In genomic region chr2:68110102-68110501, GRCh38 we compare ENCODE assay signal across 11 cellular contexts. TPM values are rescaled to one million over a fixed set of nuclear protein-coding genes. Genes with fewer than 3 reads are reported as not detected.
DNase-seq lines count a peak whose midpoint lies in the region; ATAC-seq, FAIRE-seq and TF ChIP-seq lines count a peak whose summit lies in the region.
"Had no signal": no experiment of that assay in that cellular context is flagged by ENCODE, and none has a peak within 500 bp of the region (broad histone marks: within the 10 kb centered on the region; RNA-seq: fewer than 3 reads in every experiment).

No MANE protein-coding gene starts in this region.

- H3K4me1 Mint-ChIP-seq in activated B cell treated with CpG ODN at 0.5 μM for 24 hours = peaks cover 4% of the 10 kb centered on the region
- H3K4me1 Mint-ChIP-seq in stimulated activated effector memory CD8-positive, alpha-beta T cell treated with anti-CD3 and anti-CD28 coated beads, Interleukin-12 subunit alpha, Interleukin-12 subunit beta, amount 100 ng/mL, for 72 hours = no peaks in the 10 kb centered on the region

- H3K27me3 Mint-ChIP-seq in activated B cell treated with CpG ODN at 0.5 μM for 24 hours = no peaks in the 10 kb centered on the region

- H3K4me1 ChIP-seq in heart right ventricle = no peaks in the 10 kb centered on the region

- peaks cover 16% of the 10 kb centered on the region for H3K9me3 Mint-ChIP-seq in activated B cell treated with CpG ODN at 0.5 μM for 24 hours
- peaks cover 12% of the 10 kb centered on the region for H3K9me3 Mint-ChIP-seq in stimulated activated effector memory CD8-positive, alpha-beta T cell treated with anti-CD3 and anti-CD28 coated beads, Interleukin-12 subunit alpha, Interleukin-12 subunit beta, amount 100 ng/mL, for 72 hours

- 61 to 72% methylated on average over 3 of the region's 3 CpGs for WGBS in heart right ventricle, 2 donors

- peak; percentile 26 for FAIRE-seq in GM18507 (lab: Jason Lieb, UNC)
- FAIRE-seq: bronchial epithelial cell had no signal

- H3K27me3 ChIP-seq in HL-60 (ENCODE audit: insufficient read depth, poor library complexity, severe bottlenecking) = no peaks in the 10 kb centered on the region
- H3K27me3 ChIP-seq in heart right ventricle = no peaks in the 10 kb centered on the region

- no peak overlapping the region for H3K27ac Mint-ChIP-seq in activated B cell treated with CpG ODN at 0.5 μM for 24 hours
- H3K27ac Mint-ChIP-seq in stimulated activated effector memory CD8-positive, alpha-beta T cell treated with anti-CD3 and anti-CD28 coated beads, Interleukin-12 subunit alpha, Interleukin-12 subunit beta, amount 100 ng/mL, for 72 hours = no peak overlapping the region
- H3K27ac Mint-ChIP-seq: progenitor cell of endocrine pancreas had no signal

- H3K36me3 ChIP-seq in heart right ventricle = peaks cover 0 to 9% (median 0%) of the 10 kb centered on the region in 9 donors

- DNase-seq in GM18507 (ENCODE audit: extremely low spot score, insufficient read length, low read depth) (no peak), HL-60 (ENCODE audit: low read depth in 1 of 2, low spot score in 1 of 2) (peak; percentile 29 to 51), activated B cell treated with CpG ODN at 0.5 μM for 24 hours (no peak), GM19240 (ENCODE audit: insufficient read length, low spot score) (no peak), heart right ventricle (no peak), NK-92 (lab: John Stamatoyannopoulos, UW; ENCODE audit: unreplicated experiment) (no peak)
- DNase-seq in stimulated activated effector memory CD8-positive, alpha-beta T cell treated with anti-CD3 and anti-CD28 coated beads, Interleukin-12 subunit alpha, Interleukin-12 subunit beta, amount 100 ng/mL, for 72 hours (ENCODE audit: low spot score in 2 of 2) = no peak
- DNase-seq: DMS79 had no signal

- peaks cover 11% of the 10 kb centered on the region for H3K36me3 Mint-ChIP-seq in activated B cell treated with CpG ODN at 0.5 μM for 24 hours (ENCODE audit: low read depth)
- H3K36me3 Mint-ChIP-seq in stimulated activated effector memory CD8-positive, alpha-beta T cell treated with anti-CD3 and anti-CD28 coated beads, Interleukin-12 subunit alpha, Interleukin-12 subunit beta, amount 100 ng/mL, for 72 hours = no peaks in the 10 kb centered on the region

- intact Hi-C loops in activated B cell treated with CpG ODN at 0.5 μM for 24 hours (cut with micrococcal nuclease) = no loop called here
- intact Hi-C loops in heart right ventricle (cut with DNase I) = no loop called here

- POLR2A ChIA-PET in activated B cell treated with CpG ODN at 0.5 μM for 24 hours (lab: Charles Lee) = no interaction called here

- TF ChIP-seq CTCF in HL-60 (IDR thresholded peaks at IDR 0.05; ENCODE audit: insufficient read depth, low read length) = peak; percentile 2
- no peak for TF ChIP-seq CTCF in activated B cell treated with CpG ODN at 0.5 μM for 24 hours (IDR thresholded peaks at IDR 0.05)
- TF ChIP-seq CTCF in heart right ventricle (IDR thresholded peaks at IDR 0.05) = no peak

- H3K4me3 Mint-ChIP-seq in activated B cell treated with CpG ODN at 0.5 μM for 24 hours = no peak overlapping the region
- H3K4me3 Mint-ChIP-seq in stimulated activated effector memory CD8-positive, alpha-beta T cell treated with anti-CD3 and anti-CD28 coated beads, Interleukin-12 subunit alpha, Interleukin-12 subunit beta, amount 100 ng/mL, for 72 hours = no peak overlapping the region

- H3K27ac ChIP-seq in HL-60 (replicated peaks) (no peak overlapping the region), heart right ventricle (no peak overlapping the region)

- peaks cover 0 to 14% (median 0%) of the 10 kb centered on the region in 11 donors for H3K9me3 ChIP-seq in heart right ventricle

- H3K4me3 ChIP-seq in HL-60 (replicated peaks; ENCODE audit: insufficient read depth, low read length) (no peak overlapping the region), heart right ventricle (no peak overlapping the region)

- CTCF ChIA-PET in activated B cell treated with CpG ODN at 0.5 μM for 24 hours (lab: Charles Lee) = interaction anchor here (0.7 kb wide), 1 partner anchor 47 kb away, joined by 3 read pairs; no protein-coding TSS in a partner anchor

- peak; percentile 79 for ATAC-seq in GM21619 (IDR thresholded peaks at IDR 0.05; ENCODE audit: unreplicated experiment)
- peak; percentile 28 for ATAC-seq in activated B cell treated with CpG ODN at 0.5 μM for 24 hours (ENCODE audit: low read depth)
- no peak for ATAC-seq in stimulated activated effector memory CD8-positive, alpha-beta T cell treated with anti-CD3 and anti-CD28 coated beads, Interleukin-12 subunit alpha, Interleukin-12 subunit beta, amount 100 ng/mL, for 72 hours
- no peak for ATAC-seq in heart right ventricle

RNA-seq across cellular contexts. Expression of gene C1D, which starts 47.3 kb away (rescaled TPM):
- total RNA-seq in activated B cell treated with CpG ODN at 0.5 μM for 24 hours (21.5 and 25.2 TPM in 2 replicates), heart right ventricle (10 to 100 TPM; 11.6 to 22.1 (median 14.5) TPM)
- polyA plus RNA-seq in heart right ventricle = 10 to 100 TPM in 1 of 2 donors, 1 to 10 TPM in 1; 7.4 to 25.2 TPM

RNA-seq across cellular contexts. Expression of gene PNO1, which starts 47.6 kb away (rescaled TPM):
- total RNA-seq in activated B cell treated with CpG ODN at 0.5 μM for 24 hours (22.1 and 24.9 TPM in 2 replicates), heart right ventricle (10 to 100 TPM in 2 of 10 donors, 1 to 10 TPM in 8; 5.7 to 13.2 (median 8.6) TPM)
- polyA plus RNA-seq in heart right ventricle = 10 to 100 TPM in 1 of 2 donors, 1 to 10 TPM in 1; 4.4 to 13.5 TPM

Comparison
In these comparisons a context has a peak if more than half of its experiments do, and no peak if none do; other contexts are left out.
1. DNase-seq: peak in HL-60 (2 of 2); none in GM18507 (single experiment), activated B cell treated with CpG ODN at 0.5 μM for 24 hours (single experiment), GM19240 (single experiment), stimulated activated effector memory CD8-positive, alpha-beta T cell treated with anti-CD3 and anti-CD28 coated beads, Interleukin-12 subunit alpha, Interleukin-12 subunit beta, amount 100 ng/mL, for 72 hours (0 of 2), heart right ventricle (0 of 2) and NK-92 (single experiment).
2. ATAC-seq: peak in GM21619 (single experiment) and activated B cell treated with CpG ODN at 0.5 μM for 24 hours (single experiment); none in stimulated activated effector memory CD8-positive, alpha-beta T cell treated with anti-CD3 and anti-CD28 coated beads, Interleukin-12 subunit alpha, Interleukin-12 subunit beta, amount 100 ng/mL, for 72 hours (single experiment) and heart right ventricle (0 of 8).